17 cellular contexts compared by ENCODE assay signal in genomic region chr6:151677427-151677826, GRCh38.
DNase-seq lines count a peak whose midpoint lies in the region; ATAC-seq and TF ChIP-seq lines count a peak whose summit lies in the region.
"Had no signal": no experiment of that assay in that cellular context is flagged by ENCODE, and none has a peak within 500 bp of the region (broad histone marks: within the 10 kb centered on the region; RNA-seq: fewer than 3 reads in every experiment).

No MANE protein-coding gene starts in this region.

- H3K27ac ChIP-seq in mesendoderm (ENCODE audit: low read depth, low read length) (no peak overlapping the region), ascending aorta (no peak overlapping the region)
- H3K27ac ChIP-seq: 22Rv1, A549, C4-2B, GM23248 had no signal

- H3K56ac ChIP-seq in mesendoderm (ENCODE audit: low read length), result no peak overlapping the region

- no peak overlapping the region for H2AK5ac ChIP-seq in mesendoderm (ENCODE audit: low read length)

- no peak overlapping the region for H3K9ac ChIP-seq in mesendoderm (ENCODE audit: low read length)
- H3K9ac ChIP-seq: GM23248 had no signal

- H3K79me1 ChIP-seq in mesendoderm (ENCODE audit: low read length), result no peaks in the 10 kb centered on the region

- H2BK120ac ChIP-seq in mesendoderm (ENCODE audit: low read depth, low read length), result no peak overlapping the region

- H3K9me3 Mint-ChIP-seq in T-cell, result no peaks in the 10 kb centered on the region
- H3K9me3 Mint-ChIP-seq: CD4-positive, alpha-beta T cell had no signal

- no peak overlapping the region for H3K4me3 Mint-ChIP-seq in T-cell
- H3K4me3 Mint-ChIP-seq: CD4-positive, alpha-beta T cell had no signal

- no peak overlapping the region for H3K18ac ChIP-seq in mesendoderm (ENCODE audit: low read length)

- H2BK5ac ChIP-seq in mesendoderm (ENCODE audit: low read length), result peak overlapping the region; percentile 20

- no CpG with 5 or more reads among the region's 6 CpGs for WGBS in mesendoderm (ENCODE audit: extremely low coverage, insufficient coverage, low lambda C conversion rate)

- H3K4me1 ChIP-seq in mesendoderm (ENCODE audit: control insufficient read depth, low read depth, low read length) (peaks cover 2% of the 10 kb centered on the region), ascending aorta (no peaks in the 10 kb centered on the region)
- H3K4me1 ChIP-seq: HAP-1 had no signal

- H3K27ac Mint-ChIP-seq in T-cell, result no peak overlapping the region
- H3K27ac Mint-ChIP-seq: CD4-positive, alpha-beta T cell had no signal

- H4K8ac ChIP-seq in mesendoderm (ENCODE audit: low read depth, low read length), result no peak overlapping the region

- peak; percentile 63 for ATAC-seq in left lobe of liver
- no peak for ATAC-seq in T-cell (replicated peaks in 1 of 4)
- ATAC-seq: A549 had no signal

- H2BK15ac ChIP-seq in mesendoderm (replicated peaks; ENCODE audit: low read depth), result no peak overlapping the region

- no peak overlapping the region for H3K4me2 ChIP-seq in mesendoderm (ENCODE audit: low read length)
- H3K4me2 ChIP-seq: A549 had no signal

- H3K4ac ChIP-seq in mesendoderm (ENCODE audit: low read depth, low read length), result peak overlapping the region; percentile 43

- POLR2A ChIA-PET in T-cell (lab: Charles Lee), result no interaction called here

- no peak overlapping the region for H3K4me3 ChIP-seq in mesendoderm (ENCODE audit: low read length)
- H3K4me3 ChIP-seq in ascending aorta, result no peak overlapping the region
- H3K4me3 ChIP-seq: A549, GM23248, HAP-1 had no signal

- peaks cover 7 to 24% (median 8%) of the 10 kb centered on the region in 3 donors for H3K4me1 Mint-ChIP-seq in T-cell

- H4K5ac ChIP-seq in mesendoderm (ENCODE audit: low read length), result no peak overlapping the region

- TF ChIP-seq CTCF in ascending aorta (IDR thresholded peaks at IDR 0.05), result no peak

- no peaks in the 10 kb centered on the region for H3K36me3 ChIP-seq in mesendoderm (ENCODE audit: control insufficient read depth, insufficient read depth, low read length)
- no peaks in the 10 kb centered on the region for H3K36me3 ChIP-seq in ascending aorta
- H3K36me3 ChIP-seq: HAP-1 had no signal

- CTCF ChIA-PET in T-cell (lab: Charles Lee), result interaction anchor here in 1 of 2 donors (3.3 kb wide), 1 partner anchor 447 kb away, joined by 15 read pairs; no protein-coding TSS in a partner anchor

- no peaks in the 10 kb centered on the region for H3K79me2 ChIP-seq in mesendoderm (ENCODE audit: control insufficient read depth, insufficient read depth, low read length)

- H3K27me3 Mint-ChIP-seq in T-cell, result no peaks in the 10 kb centered on the region
- H3K27me3 Mint-ChIP-seq: CD4-positive, alpha-beta T cell had no signal

- no peaks in the 10 kb centered on the region for H3K9me3 ChIP-seq in ascending aorta
- H3K9me3 ChIP-seq: A549, Caco-2, HAP-1 had no signal

- H3K23ac ChIP-seq in mesendoderm (ENCODE audit: low read length), result no peak overlapping the region

- peak; percentile 44 for DNase-seq in DMS53 (lab: John Stamatoyannopoulos, UW)
- DNase-seq in DMS53 treated with DMSO at 0.1 percent for 48 hours (lab: John Stamatoyannopoulos, UW; ENCODE audit: unreplicated experiment), result no peak
- no peak for DNase-seq in left lobe of liver (ENCODE audit: low spot score)
- DNase-seq in mesendoderm, result no peak
- DNase-seq in activated CD8-positive, alpha-beta memory T cell treated with anti-CD3 and anti-CD28 coated beads, Interleukin-2, amount 50 U/mL, for 4 hours, result no peak
- DNase-seq in T-cell, result no peak
- no peak for DNase-seq in ascending aorta (ENCODE audit: low spot score in 2 of 2)
- DNase-seq: AML-193; Caco-2; CD4-positive, alpha-beta T cell; DMS79 treated with DMSO at 0.1 percent for 48 hours; GF-D8; GM23248 had no signal

- intact Hi-C loops in ascending aorta (cut with DNase I), result loop anchor here (10.0 kb wide), 1 partner anchor 587 kb away; no protein-coding TSS in a partner anchor

- no peaks in the 10 kb centered on the region for H3K36me3 Mint-ChIP-seq in T-cell

- H3K27me3 ChIP-seq in mesendoderm (ENCODE audit: insufficient read depth, low read length, poor library complexity), result no peaks in the 10 kb centered on the region
- peaks cover 3% of the 10 kb centered on the region for H3K27me3 ChIP-seq in ascending aorta
